In the genomic region with DNA sequence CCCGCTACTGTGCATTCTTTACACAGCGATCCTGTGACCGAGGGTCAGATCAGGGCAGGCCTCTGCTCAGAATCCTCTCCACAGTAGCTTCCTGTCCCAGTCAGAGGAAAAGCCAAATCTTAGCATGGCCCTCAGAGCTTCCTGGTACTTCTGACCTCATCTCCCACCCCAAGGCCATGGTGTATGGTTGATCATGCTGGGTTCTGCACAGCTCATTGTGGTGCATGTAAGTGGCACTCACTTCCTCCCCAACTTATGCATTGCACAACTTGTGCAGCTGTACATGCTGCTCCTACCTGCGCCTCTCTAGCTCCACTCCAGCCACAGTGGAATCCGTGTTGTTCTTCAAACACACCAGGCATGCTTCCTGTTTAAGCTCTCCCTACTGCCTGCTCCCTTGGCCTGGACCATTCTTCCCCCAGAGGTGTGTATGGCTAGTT, we compare ENCODE assay signal across 10 cellular contexts. TPM values are rescaled to one million over a fixed set of nuclear protein-coding genes. Genes with fewer than 3 reads are reported as not detected.
DNase-seq lines count a peak whose midpoint lies in the region; ATAC-seq and TF ChIP-seq lines count a peak whose summit lies in the region.
"Had no signal": no experiment of that assay in that cellular context is flagged by ENCODE, and none has a peak within 500 bp of the region (broad histone marks: within the 10 kb centered on the region; RNA-seq: fewer than 3 reads in every experiment).

No MANE protein-coding gene starts in this region.

- no peak overlapping the region for H3K4me3 Mint-ChIP-seq in CD4-positive, alpha-beta T cell

- H3K4me1 ChIP-seq in liver (ENCODE audit: control insufficient read depth in 4 of 4, insufficient read depth in 4 of 4, low read length in 3 of 4) (peaks cover 16 to 33% (median 23%) of the 10 kb centered on the region in 4 donors), hepatocyte (ENCODE audit: insufficient read depth) (no peaks in the 10 kb centered on the region)

- H3K27ac Mint-ChIP-seq in CD4-positive, alpha-beta T cell: no peak overlapping the region

- no peak for TF ChIP-seq CTCF in CD4-positive, alpha-beta T cell (IDR thresholded peaks at IDR 0.05)
- no peak for TF ChIP-seq CTCF in liver (IDR thresholded peaks at IDR 0.05; ENCODE audit: low read depth, low read length, missing input control)
- TF ChIP-seq CTCF in hepatocyte (IDR thresholded peaks at IDR 0.05; ENCODE audit: poor library complexity): no peak

- WGBS in liver: 32% methylated on average over 5 of the region's 5 CpGs
- WGBS in hepatocyte (ENCODE audit: low lambda C conversion rate, missing lambda C conversion rate): 56% methylated on average over 5 of the region's 5 CpGs

- no peaks in the 10 kb centered on the region for H3K79me2 ChIP-seq in hepatocyte

- H3K36me3 Mint-ChIP-seq in CD4-positive, alpha-beta T cell (ENCODE audit: low read depth): peaks cover 5% of the 10 kb centered on the region

- no peaks in the 10 kb centered on the region for H3K9me3 ChIP-seq in CD4-positive, alpha-beta T cell (ENCODE audit: control insufficient read depth, low read length)
- no peaks in the 10 kb centered on the region for H3K9me3 ChIP-seq in liver (ENCODE audit: control insufficient read depth in 4 of 4, low read length in 3 of 4)
- no peaks in the 10 kb centered on the region for H3K9me3 ChIP-seq in hepatocyte (ENCODE audit: low read depth)

- H3K27ac ChIP-seq in CD4-positive, alpha-beta T cell (ENCODE audit: low read depth, low read length): no peak overlapping the region
- peak overlapping the region in 1 of 2 donors; percentile 15 for H3K27ac ChIP-seq in liver (ENCODE audit: low read depth in 1 of 2, low read length in 2 of 2)
- H3K27ac ChIP-seq in hepatocyte: no peak overlapping the region

- H3K4me2 ChIP-seq in hepatocyte: no peak overlapping the region

- H2AFZ ChIP-seq in hepatocyte: no peak overlapping the region

- H3K27me3 Mint-ChIP-seq in CD4-positive, alpha-beta T cell: no peaks in the 10 kb centered on the region

- H3K9ac ChIP-seq in liver (ENCODE audit: low read depth in 1 of 2, low read length in 2 of 2): no peak overlapping the region

- no peaks in the 10 kb centered on the region for H3K9me3 Mint-ChIP-seq in CD4-positive, alpha-beta T cell

- ATAC-seq in CD4-positive, alpha-beta T cell (ENCODE audit: poor library complexity): peak; percentile 49
- ATAC-seq in HG02981 (IDR thresholded peaks at IDR 0.05; ENCODE audit: unreplicated experiment) (no peak), GM18517 (IDR thresholded peaks at IDR 0.05; ENCODE audit: unreplicated experiment) (no peak)

- H3K27me3 ChIP-seq in CD4-positive, alpha-beta T cell (ENCODE audit: control insufficient read depth, insufficient read depth, low read length): no peaks in the 10 kb centered on the region
- H3K27me3 ChIP-seq in liver (ENCODE audit: control insufficient read depth in 4 of 4, insufficient read depth in 4 of 4, low read length in 3 of 4) (no peaks in the 10 kb centered on the region), hepatocyte (no peaks in the 10 kb centered on the region)

- peaks cover 11% of the 10 kb centered on the region for H4K20me1 ChIP-seq in hepatocyte (ENCODE audit: insufficient read depth, poor library complexity, severe bottlenecking)

- intact Hi-C loops in CD4-positive, alpha-beta T cell (cut with DNase I, micrococcal nuclease): no loop called here

- CTCF ChIA-PET in CD4-positive, alpha-beta T cell (lab: Charles Lee): interaction anchor here (1.5 kb wide), 1 partner anchor 38 kb away, joined by 4 read pairs; no protein-coding TSS in a partner anchor

- no peak overlapping the region for H3K4me3 ChIP-seq in liver (ENCODE audit: low read depth in 1 of 3, low read length in 3 of 3)
- no peak overlapping the region for H3K4me3 ChIP-seq in hepatocyte

- H3K9me2 ChIP-seq in hepatocyte (replicated peaks; ENCODE audit: insufficient read depth): no peaks in the 10 kb centered on the region

- no peak for DNase-seq in CD4-positive, alpha-beta T cell
- peak; percentile 56 for DNase-seq in HT1080 (ENCODE audit: low read depth)
- DNase-seq in activated CD8-positive, alpha-beta memory T cell treated with anti-CD3 and anti-CD28 coated beads, Interleukin-2, amount 50 U/mL, for 48 hours: peak; percentile 55
- DNase-seq in hepatocyte (ENCODE audit: low spot score): no peak
- DNase-seq in SW480 (ENCODE audit: low spot score): no peak
- DNase-seq: caudate nucleus, NCI-H774 had no signal

- H3K36me3 ChIP-seq in liver (ENCODE audit: control insufficient read depth in 4 of 4, insufficient read depth in 3 of 4, low read depth in 1 of 4, low read length in 3 of 4) (no peaks in the 10 kb centered on the region), hepatocyte (replicated peaks; ENCODE audit: insufficient read depth, low read depth) (no peaks in the 10 kb centered on the region)

- POLR2A ChIA-PET in CD4-positive, alpha-beta T cell (lab: Charles Lee): interaction anchor here (1.6 kb wide), 1 partner anchor 19 kb away, joined by 7 read pairs; no protein-coding TSS in a partner anchor

- no peak for TF ChIP-seq RAD21 in liver (IDR thresholded peaks at IDR 0.05)

- H3K4me1 Mint-ChIP-seq in CD4-positive, alpha-beta T cell (ENCODE audit: low read depth): no peaks in the 10 kb centered on the region

TF ChIP-seq in liver, 16 proteins besides CTCF, POLR2A, EP300 and RAD21:
- TF ChIP-seq NR2F2 (IDR thresholded peaks at IDR 0.05) (peak; percentile 91), GABPA (IDR thresholded peaks at IDR 0.05 in 1 of 2, conservative IDR thresholded peaks at IDR 0.05 in 1 of 2) (no peak), RXRA (IDR thresholded peaks at IDR 0.05) (peak; percentile 71 to 79), HNF4A (conservative IDR thresholded peaks at IDR 0.05) (no peak), YY1 (IDR thresholded peaks at IDR 0.05) (no peak), SP1 (IDR thresholded peaks at IDR 0.05) (peak; percentile 37), HNF4G (IDR thresholded peaks at IDR 0.05) (no peak), TAF1 (conservative IDR thresholded peaks at IDR 0.05) (no peak), FOXA2 (IDR thresholded peaks at IDR 0.05) (no peak), FOXA1 (IDR thresholded peaks at IDR 0.05) (no peak), JUND (IDR thresholded peaks at IDR 0.05) (no peak), EGR1 (IDR thresholded peaks at IDR 0.05; ENCODE audit: low read depth in 2 of 2) (no peak)
- TF ChIP-seq, protein P1, sequence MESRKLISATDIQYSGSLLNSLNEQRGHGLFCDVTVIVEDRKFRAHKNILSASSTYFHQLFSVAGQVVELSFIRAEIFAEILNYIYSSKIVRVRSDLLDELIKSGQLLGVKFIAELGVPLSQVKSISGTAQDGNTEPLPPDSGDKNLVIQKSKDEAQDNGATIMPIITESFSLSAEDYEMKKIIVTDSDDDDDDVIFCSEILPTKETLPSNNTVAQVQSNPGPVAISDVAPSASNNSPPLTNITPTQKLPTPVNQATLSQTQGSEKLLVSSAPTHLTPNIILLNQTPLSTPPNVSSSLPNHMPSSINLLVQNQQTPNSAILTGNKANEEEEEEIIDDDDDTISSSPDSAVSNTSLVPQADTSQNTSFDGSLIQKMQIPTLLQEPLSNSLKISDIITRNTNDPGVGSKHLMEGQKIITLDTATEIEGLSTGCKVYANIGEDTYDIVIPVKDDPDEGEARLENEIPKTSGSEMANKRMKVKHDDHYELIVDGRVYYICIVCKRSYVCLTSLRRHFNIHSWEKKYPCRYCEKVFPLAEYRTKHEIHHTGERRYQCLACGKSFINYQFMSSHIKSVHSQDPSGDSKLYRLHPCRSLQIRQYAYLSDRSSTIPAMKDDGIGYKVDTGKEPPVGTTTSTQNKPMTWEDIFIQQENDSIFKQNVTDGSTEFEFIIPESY (IDR thresholded peaks at IDR 0.05): no peak
- TF ChIP-seq, protein P2, sequence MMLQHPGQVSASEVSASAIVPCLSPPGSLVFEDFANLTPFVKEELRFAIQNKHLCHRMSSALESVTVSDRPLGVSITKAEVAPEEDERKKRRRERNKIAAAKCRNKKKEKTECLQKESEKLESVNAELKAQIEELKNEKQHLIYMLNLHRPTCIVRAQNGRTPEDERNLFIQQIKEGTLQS (IDR thresholded peaks at IDR 0.05): no peak
- TF ChIP-seq, protein P3, sequence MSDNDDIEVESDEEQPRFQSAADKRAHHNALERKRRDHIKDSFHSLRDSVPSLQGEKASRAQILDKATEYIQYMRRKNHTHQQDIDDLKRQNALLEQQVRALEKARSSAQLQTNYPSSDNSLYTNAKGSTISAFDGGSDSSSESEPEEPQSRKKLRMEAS (IDR thresholded peaks at IDR 0.05): peak; percentile 32
- TF ChIP-seq, protein P4, sequence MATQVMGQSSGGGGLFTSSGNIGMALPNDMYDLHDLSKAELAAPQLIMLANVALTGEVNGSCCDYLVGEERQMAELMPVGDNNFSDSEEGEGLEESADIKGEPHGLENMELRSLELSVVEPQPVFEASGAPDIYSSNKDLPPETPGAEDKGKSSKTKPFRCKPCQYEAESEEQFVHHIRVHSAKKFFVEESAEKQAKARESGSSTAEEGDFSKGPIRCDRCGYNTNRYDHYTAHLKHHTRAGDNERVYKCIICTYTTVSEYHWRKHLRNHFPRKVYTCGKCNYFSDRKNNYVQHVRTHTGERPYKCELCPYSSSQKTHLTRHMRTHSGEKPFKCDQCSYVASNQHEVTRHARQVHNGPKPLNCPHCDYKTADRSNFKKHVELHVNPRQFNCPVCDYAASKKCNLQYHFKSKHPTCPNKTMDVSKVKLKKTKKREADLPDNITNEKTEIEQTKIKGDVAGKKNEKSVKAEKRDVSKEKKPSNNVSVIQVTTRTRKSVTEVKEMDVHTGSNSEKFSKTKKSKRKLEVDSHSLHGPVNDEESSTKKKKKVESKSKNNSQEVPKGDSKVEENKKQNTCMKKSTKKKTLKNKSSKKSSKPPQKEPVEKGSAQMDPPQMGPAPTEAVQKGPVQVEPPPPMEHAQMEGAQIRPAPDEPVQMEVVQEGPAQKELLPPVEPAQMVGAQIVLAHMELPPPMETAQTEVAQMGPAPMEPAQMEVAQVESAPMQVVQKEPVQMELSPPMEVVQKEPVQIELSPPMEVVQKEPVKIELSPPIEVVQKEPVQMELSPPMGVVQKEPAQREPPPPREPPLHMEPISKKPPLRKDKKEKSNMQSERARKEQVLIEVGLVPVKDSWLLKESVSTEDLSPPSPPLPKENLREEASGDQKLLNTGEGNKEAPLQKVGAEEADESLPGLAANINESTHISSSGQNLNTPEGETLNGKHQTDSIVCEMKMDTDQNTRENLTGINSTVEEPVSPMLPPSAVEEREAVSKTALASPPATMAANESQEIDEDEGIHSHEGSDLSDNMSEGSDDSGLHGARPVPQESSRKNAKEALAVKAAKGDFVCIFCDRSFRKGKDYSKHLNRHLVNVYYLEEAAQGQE (IDR thresholded peaks at IDR 0.05): no peak

RNA-seq across cellular contexts. Expression of a gene that starts 20.3 kb away (rescaled TPM):
- 10 to 100 TPM; 71.3 to 73.3 TPM for total RNA-seq in CD4-positive, alpha-beta T cell
- 12.9 and 18.5 TPM in 2 replicates for total RNA-seq in HT1080 (2014; rRNA removed; shearing (Covaris generic))
- polyA plus RNA-seq in HT1080 (2015; cell fraction: cytosol; rRNA removed): 7.5 and 9.3 TPM in 2 replicates
- polyA plus RNA-seq in HT1080 (2015; cell fraction: nucleus; rRNA removed): 14.7 and 16.0 TPM in 2 replicates
- 10 to 100 TPM in 1 of 2 donors, 1 to 10 TPM in 1; 4.7 to 39.0 TPM for total RNA-seq in liver
- polyA plus RNA-seq in liver: 10 to 100 TPM; 12.3 to 17.7 TPM
- 8.7 and 19.3 TPM in 2 replicates for total RNA-seq in hepatocyte
- 6.1 and 12.7 TPM in 2 replicates for polyA plus RNA-seq in hepatocyte

Comparison
In these comparisons a context has a peak if more than half of its experiments do, and no peak if none do; other contexts are left out.
1. DNase-seq: peak in HT1080 (single experiment) and activated CD8-positive, alpha-beta memory T cell treated with anti-CD3 and anti-CD28 coated beads, Interleukin-2, amount 50 U/mL, for 48 hours (single experiment); none in CD4-positive, alpha-beta T cell (0 of 10), hepatocyte (single experiment) and SW480 (single experiment).